In genomic region chr6:3456794-3457709, GRCh38 we compare ENCODE assay signal across 7 cellular contexts. TPM values are rescaled to one million over a fixed set of nuclear protein-coding genes. Genes with fewer than 3 reads are reported as not detected.
A peak's percentile ranks its signal among the peaks of the same experiment; 100 is the strongest.
DNase-seq lines count a peak whose midpoint lies in the region; ATAC-seq and TF ChIP-seq lines count a peak whose summit lies in the region.

Gene SLC22A23, minus strand, starts transcription at chr6:3457050. Its CDS starts 491 bp downstream, at chr6:3456559.

- TF ChIP-seq POLR2A in prostate gland (IDR thresholded peaks at IDR 0.05) (peak; percentile 52), upper lobe of left lung (IDR thresholded peaks at IDR 0.05) (peak in 1 of 4 donors; percentile 64)

- TF ChIP-seq EP300 in upper lobe of left lung (IDR thresholded peaks at IDR 0.05) = no peak

- peak; percentile 93 for ATAC-seq in left ventricle myocardium superior
- ATAC-seq in upper lobe of left lung (ENCODE audit: low FRiP score in 2 of 2) = peak; percentile 80 to 90

- peak; percentile 89 for TF ChIP-seq CTCF in GM13976 (IDR thresholded peaks at IDR 0.05; ENCODE audit: borderline replicate concordance, control extremely low read depth, extremely low read depth, insufficient read depth, missing control alignments)
- peak; percentile 74 to 94 (median 86) for TF ChIP-seq CTCF in prostate gland (IDR thresholded peaks at IDR 0.05)
- peak; percentile 59 to 91 (median 76) for TF ChIP-seq CTCF in upper lobe of left lung (IDR thresholded peaks at IDR 0.05)

- intact Hi-C loops in left ventricle myocardium superior (cut with micrococcal nuclease) = no loop called here
- intact Hi-C loops in prostate gland (cut with DNase I) = loop anchor here (5.0 to 10.0 kb wide), 3 partner anchors 100 to 278 kb away; no protein-coding TSS in a partner anchor

- peaks cover 53% of the 10 kb centered on the region for H3K27me3 ChIP-seq in HUES6 (ENCODE audit: control insufficient read depth, insufficient read depth, low read length)
- H3K27me3 ChIP-seq in prostate gland (replicated peaks; ENCODE audit: insufficient read depth) = no peaks in the 10 kb centered on the region
- peaks cover 0 to 9% (median 0%) of the 10 kb centered on the region in 4 donors for H3K27me3 ChIP-seq in upper lobe of left lung

- H3K9ac ChIP-seq in HUES6 (ENCODE audit: low read length) = peak within 1 kb of the TSS; percentile 53

- no peak within 1 kb of the TSS for H3K27ac ChIP-seq in HUES6 (ENCODE audit: low read depth, low read length)
- peak within 1 kb of the TSS; percentile 84 to 88 for H3K27ac ChIP-seq in prostate gland
- peak within 1 kb of the TSS; percentile 23 to 69 (median 54) for H3K27ac ChIP-seq in upper lobe of left lung

- DNase-seq in GM13976 (ENCODE audit: low spot score) (peak; percentile 92), SK-N-DZ (ENCODE audit: low spot score) (peak; percentile 8), left ventricle myocardium superior (peak; percentile 82), prostate gland (ENCODE audit: low spot score) (peak; percentile 87), upper lobe of left lung (peak; percentile 78 to 95)
- peak; percentile 45 for DNase-seq in activated naive CD8-positive, alpha-beta T cell treated with anti-CD3 and anti-CD28 coated beads, Interleukin-2, amount 50 U/mL, for 16 hours (ENCODE audit: low read depth, low spot score)

- H3K4me1 ChIP-seq in HUES6 (ENCODE audit: control insufficient read depth, insufficient read depth, low read length) (peaks cover 35% of the 10 kb centered on the region), prostate gland (replicated peaks) (no peaks in the 10 kb centered on the region), upper lobe of left lung (peaks cover 3 to 41% (median 22%) of the 10 kb centered on the region in 4 donors)

- H3K9me3 ChIP-seq in HUES6 (ENCODE audit: control insufficient read depth, insufficient read depth, low read depth, low read length) = no peaks in the 10 kb centered on the region
- no peaks in the 10 kb centered on the region for H3K9me3 ChIP-seq in prostate gland
- no peaks in the 10 kb centered on the region for H3K9me3 ChIP-seq in upper lobe of left lung

- in situ Hi-C loops in GM13976 (cut with MboI; ENCODE audit: low sequenced_read_pairs, unreplicated experiment) = loop anchor here (25.0 kb wide), 1 partner anchor 170 kb away; no protein-coding TSS in a partner anchor

- H3K36me3 ChIP-seq in HUES6 (ENCODE audit: control insufficient read depth, insufficient read depth, low read length) = no peaks in the 10 kb centered on the region
- H3K36me3 ChIP-seq in prostate gland = no peaks in the 10 kb centered on the region
- no peaks in the 10 kb centered on the region for H3K36me3 ChIP-seq in upper lobe of left lung

- WGBS in prostate gland = under 1% methylated on average over 49 of the region's 116 CpGs
- 1 to 2% methylated on average over 29 to 40 of the region's 116 CpGs for WGBS in upper lobe of left lung, 2 donors

- H3K4me3 ChIP-seq in HUES6 (ENCODE audit: low read depth, low read length) (peak within 1 kb of the TSS; percentile 75), prostate gland (peak within 1 kb of the TSS; percentile 68), upper lobe of left lung (peak within 1 kb of the TSS; percentile 51 to 69 (median 61))

RNA-seq across cellular contexts. Expression of gene SLC22A23, which starts in this region (rescaled TPM):
- polyA plus RNA-seq in SK-N-DZ (2014; cell fraction: cytosol; rRNA removed) = 0.01 TPM in 1 of 2 replicates, not detected in the other
- polyA plus RNA-seq in SK-N-DZ (2014; cell fraction: nucleus; rRNA removed) = not detected in 2 replicates
- total RNA-seq in left ventricle myocardium superior (7.1 TPM), prostate gland (100 to 1,000 TPM in 1 of 2 donors, 10 to 100 TPM in 1; 53.1 to 129 TPM), upper lobe of left lung (10 to 100 TPM; 18.2 to 73.1 (median 28.3) TPM)

Comparison
In these comparisons a context has a peak if more than half of its experiments do, and no peak if none do; other contexts are left out.
1. DNase-seq: peak in every context shown above with its lines; median percentile 92 in GM13976; 87 in prostate gland; 86 in upper lobe of left lung; 82 in left ventricle myocardium superior; 45 in activated naive CD8-positive, alpha-beta T cell treated with anti-CD3 and anti-CD28 coated beads, Interleukin-2, amount 50 U/mL, for 16 hours; 8 in SK-N-DZ.